1 cellular context compared by ENCODE assay signal in the genomic region with DNA sequence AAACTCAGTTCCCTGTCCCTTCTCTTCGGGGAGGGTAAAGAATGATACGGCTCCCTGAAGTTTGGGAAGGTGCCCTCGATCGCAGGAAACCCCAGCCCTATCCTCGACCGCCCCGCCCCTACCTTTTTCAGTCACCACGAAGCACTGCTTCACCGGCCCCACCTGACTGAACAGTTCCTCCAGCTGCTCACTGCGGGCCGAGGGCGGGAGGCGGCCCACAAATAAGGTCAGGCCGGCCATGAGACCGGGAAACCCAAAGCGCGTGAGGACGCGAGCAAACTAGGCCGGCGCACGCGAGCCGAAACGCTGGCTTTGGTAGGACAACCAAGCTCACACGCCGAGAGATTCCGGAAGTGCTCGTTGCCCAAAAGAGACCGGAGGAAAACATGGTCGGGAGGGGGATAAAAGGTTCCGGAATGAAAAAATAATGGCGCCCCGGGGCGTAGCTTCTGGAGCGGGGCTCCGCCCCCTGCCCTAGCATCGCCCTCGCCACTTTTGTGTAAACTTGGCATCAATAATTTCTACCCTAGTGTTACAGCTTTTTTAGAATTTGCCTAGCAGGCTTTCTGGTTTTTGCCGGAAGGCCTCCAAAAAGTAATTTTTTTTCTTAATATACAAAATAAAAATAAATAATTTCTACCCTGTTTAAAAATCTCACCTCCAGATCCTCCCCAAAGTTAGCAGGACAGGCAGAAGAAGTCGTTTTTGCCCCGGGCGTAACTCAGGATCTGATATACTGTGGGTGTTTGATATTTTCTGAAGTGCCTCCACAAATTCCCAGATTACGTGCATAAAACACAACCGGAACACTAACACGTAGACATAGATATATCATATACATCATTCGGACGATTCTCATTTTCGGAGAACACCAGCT.
TF ChIP-seq lines count a peak whose summit lies in the region.

A gene with protein sequence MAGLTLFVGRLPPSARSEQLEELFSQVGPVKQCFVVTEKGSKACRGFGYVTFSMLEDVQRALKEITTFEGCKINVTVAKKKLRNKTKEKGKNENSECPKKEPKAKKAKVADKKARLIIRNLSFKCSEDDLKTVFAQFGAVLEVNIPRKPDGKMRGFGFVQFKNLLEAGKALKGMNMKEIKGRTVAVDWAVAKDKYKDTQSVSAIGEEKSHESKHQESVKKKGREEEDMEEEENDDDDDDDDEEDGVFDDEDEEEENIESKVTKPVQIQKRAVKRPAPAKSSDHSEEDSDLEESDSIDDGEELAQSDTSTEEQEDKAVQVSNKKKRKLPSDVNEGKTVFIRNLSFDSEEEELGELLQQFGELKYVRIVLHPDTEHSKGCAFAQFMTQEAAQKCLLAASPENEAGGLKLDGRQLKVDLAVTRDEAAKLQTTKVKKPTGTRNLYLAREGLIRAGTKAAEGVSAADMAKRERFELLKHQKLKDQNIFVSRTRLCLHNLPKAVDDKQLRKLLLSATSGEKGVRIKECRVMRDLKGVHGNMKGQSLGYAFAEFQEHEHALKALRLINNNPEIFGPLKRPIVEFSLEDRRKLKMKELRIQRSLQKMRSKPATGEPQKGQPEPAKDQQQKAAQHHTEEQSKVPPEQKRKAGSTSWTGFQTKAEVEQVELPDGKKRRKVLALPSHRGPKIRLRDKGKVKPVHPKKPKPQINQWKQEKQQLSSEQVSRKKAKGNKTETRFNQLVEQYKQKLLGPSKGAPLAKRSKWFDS (minus strand): TSS at position 355 of the 877 bp plus-strand sequence. CDS start 115 bp downstream, at position 240.

TF ChIP-seq in HepG2, 621 proteins besides CTCF, POLR2A, EP300 and RAD21 (continued from another document and continues in another):
- no peak for TF ChIP-seq STAG1 (CRISPR knock-in tag; IDR thresholded peaks at IDR 0.05)
- TF ChIP-seq SIN3B (IDR thresholded peaks at IDR 0.05; ENCODE audit: low read length), result peak; percentile 86
- TF ChIP-seq MBNL3 (CRISPR knock-in tag; conservative IDR thresholded peaks at IDR 0.05), result no peak
- TF ChIP-seq SMARCE1 (IDR thresholded peaks at IDR 0.05; ENCODE audit: borderline replicate concordance), result no peak
- TF ChIP-seq RXRB (CRISPR knock-in tag; IDR thresholded peaks at IDR 0.05; ENCODE audit: borderline replicate concordance), result peak; percentile 94
- TF ChIP-seq KAT7 (CRISPR knock-in tag; IDR thresholded peaks at IDR 0.05; ENCODE audit: borderline replicate concordance), result peak; percentile 97; the same call in 1 of the 2 replicates
- TF ChIP-seq, protein P1, sequence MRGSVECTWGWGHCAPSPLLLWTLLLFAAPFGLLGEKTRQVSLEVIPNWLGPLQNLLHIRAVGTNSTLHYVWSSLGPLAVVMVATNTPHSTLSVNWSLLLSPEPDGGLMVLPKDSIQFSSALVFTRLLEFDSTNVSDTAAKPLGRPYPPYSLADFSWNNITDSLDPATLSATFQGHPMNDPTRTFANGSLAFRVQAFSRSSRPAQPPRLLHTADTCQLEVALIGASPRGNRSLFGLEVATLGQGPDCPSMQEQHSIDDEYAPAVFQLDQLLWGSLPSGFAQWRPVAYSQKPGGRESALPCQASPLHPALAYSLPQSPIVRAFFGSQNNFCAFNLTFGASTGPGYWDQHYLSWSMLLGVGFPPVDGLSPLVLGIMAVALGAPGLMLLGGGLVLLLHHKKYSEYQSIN (CRISPR knock-in tag; IDR thresholded peaks at IDR 0.05; ENCODE audit: borderline replicate concordance), result no peak
- peak; percentile 86 for TF ChIP-seq ZBTB8A (CRISPR knock-in tag; IDR thresholded peaks at IDR 0.05; ENCODE audit: borderline replicate concordance, low read depth)
- TF ChIP-seq SMAD9 (CRISPR knock-in tag; IDR thresholded peaks at IDR 0.05), result peak; percentile 99
- TF ChIP-seq ZNF550 (CRISPR knock-in tag; IDR thresholded peaks at IDR 0.05; ENCODE audit: borderline replicate concordance), result peak; percentile 77; the same call in 1 of the 2 replicates
- TF ChIP-seq GABPB1 (CRISPR knock-in tag; IDR thresholded peaks at IDR 0.05), result peak; percentile 99
- TF ChIP-seq GLI4 (CRISPR knock-in tag; IDR thresholded peaks at IDR 0.05; ENCODE audit: borderline replicate concordance), result peak; percentile 97
- peak; percentile 97 for TF ChIP-seq ZNF570 (CRISPR knock-in tag; IDR thresholded peaks at IDR 0.05; ENCODE audit: borderline replicate concordance)
- TF ChIP-seq, protein P2, sequence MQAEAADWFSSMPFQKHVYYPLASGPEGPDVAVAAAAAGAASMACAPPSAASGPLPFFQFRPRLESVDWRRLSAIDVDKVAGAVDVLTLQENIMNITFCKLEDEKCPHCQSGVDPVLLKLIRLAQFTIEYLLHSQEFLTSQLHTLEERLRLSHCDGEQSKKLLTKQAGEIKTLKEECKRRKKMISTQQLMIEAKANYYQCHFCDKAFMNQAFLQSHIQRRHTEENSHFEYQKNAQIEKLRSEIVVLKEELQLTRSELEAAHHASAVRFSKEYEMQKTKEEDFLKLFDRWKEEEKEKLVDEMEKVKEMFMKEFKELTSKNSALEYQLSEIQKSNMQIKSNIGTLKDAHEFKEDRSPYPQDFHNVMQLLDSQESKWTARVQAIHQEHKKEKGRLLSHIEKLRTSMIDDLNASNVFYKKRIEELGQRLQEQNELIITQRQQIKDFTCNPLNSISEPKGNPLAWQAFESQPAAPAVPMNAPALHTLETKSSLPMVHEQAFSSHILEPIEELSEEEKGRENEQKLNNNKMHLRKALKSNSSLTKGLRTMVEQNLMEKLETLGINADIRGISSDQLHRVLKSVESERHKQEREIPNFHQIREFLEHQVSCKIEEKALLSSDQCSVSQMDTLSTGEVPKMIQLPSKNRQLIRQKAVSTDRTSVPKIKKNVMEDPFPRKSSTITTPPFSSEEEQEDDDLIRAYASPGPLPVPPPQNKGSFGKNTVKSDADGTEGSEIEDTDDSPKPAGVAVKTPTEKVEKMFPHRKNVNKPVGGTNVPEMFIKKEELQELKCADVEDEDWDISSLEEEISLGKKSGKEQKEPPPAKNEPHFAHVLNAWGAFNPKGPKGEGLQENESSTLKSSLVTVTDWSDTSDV (CRISPR knock-in tag; IDR thresholded peaks at IDR 0.05), result peak; percentile 98
- TF ChIP-seq SMARCC2 (IDR thresholded peaks at IDR 0.05), result no peak
- TF ChIP-seq YY1 (IDR thresholded peaks at IDR 0.05; ENCODE audit: insufficient read depth, insufficient replicate concordance, low read depth, low read length), result peak; percentile 95
- peak; percentile 100 for TF ChIP-seq ZNF749 (CRISPR knock-in tag; IDR thresholded peaks at IDR 0.05; ENCODE audit: borderline replicate concordance)
- TF ChIP-seq ZSCAN22 (CRISPR knock-in tag; IDR thresholded peaks at IDR 0.05), result peak; percentile 85; the same call in 1 of the 2 replicates
- peak; percentile 94 for TF ChIP-seq CBX1 (IDR thresholded peaks at IDR 0.05; ENCODE audit: low read depth)
- TF ChIP-seq ZNF207 (IDR thresholded peaks at IDR 0.05; ENCODE audit: borderline replicate concordance), result no peak
- peak; percentile 99 for TF ChIP-seq IKZF4 (CRISPR knock-in tag; IDR thresholded peaks at IDR 0.05; ENCODE audit: borderline replicate concordance, low read depth, not compliant biosample characterization)
- TF ChIP-seq KAT2B (IDR thresholded peaks at IDR 0.05; ENCODE audit: borderline replicate concordance, low read depth, low read length), result no peak
- TF ChIP-seq KMT2A (CRISPR knock-in tag; IDR thresholded peaks at IDR 0.05), result peak; percentile 99
- TF ChIP-seq NCOA2 (CRISPR knock-in tag; IDR thresholded peaks at IDR 0.05), result peak; percentile 85
- 0 out of 2 replicates have a peak, but pooled peaks have one; percentile 75 for TF ChIP-seq ZNF10 (CRISPR knock-in tag; IDR thresholded peaks at IDR 0.05; ENCODE audit: borderline replicate concordance, low read depth)
- TF ChIP-seq HNRNPL (IDR thresholded peaks at IDR 0.05; ENCODE audit: low read depth, low read length), result 0 out of 2 replicates have a peak, but pooled peaks have one; percentile 31
- no peak for TF ChIP-seq CCAR2 (optimal IDR thresholded peaks at IDR 0.05; ENCODE audit: low read depth, low read length)
- TF ChIP-seq, protein P3, sequence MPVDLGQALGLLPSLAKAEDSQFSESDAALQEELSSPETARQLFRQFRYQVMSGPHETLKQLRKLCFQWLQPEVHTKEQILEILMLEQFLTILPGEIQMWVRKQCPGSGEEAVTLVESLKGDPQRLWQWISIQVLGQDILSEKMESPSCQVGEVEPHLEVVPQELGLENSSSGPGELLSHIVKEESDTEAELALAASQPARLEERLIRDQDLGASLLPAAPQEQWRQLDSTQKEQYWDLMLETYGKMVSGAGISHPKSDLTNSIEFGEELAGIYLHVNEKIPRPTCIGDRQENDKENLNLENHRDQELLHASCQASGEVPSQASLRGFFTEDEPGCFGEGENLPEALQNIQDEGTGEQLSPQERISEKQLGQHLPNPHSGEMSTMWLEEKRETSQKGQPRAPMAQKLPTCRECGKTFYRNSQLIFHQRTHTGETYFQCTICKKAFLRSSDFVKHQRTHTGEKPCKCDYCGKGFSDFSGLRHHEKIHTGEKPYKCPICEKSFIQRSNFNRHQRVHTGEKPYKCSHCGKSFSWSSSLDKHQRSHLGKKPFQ (CRISPR knock-in tag; IDR thresholded peaks at IDR 0.05; ENCODE audit: insufficient replicate concordance), result peak; percentile 90
- TF ChIP-seq, protein P4, sequence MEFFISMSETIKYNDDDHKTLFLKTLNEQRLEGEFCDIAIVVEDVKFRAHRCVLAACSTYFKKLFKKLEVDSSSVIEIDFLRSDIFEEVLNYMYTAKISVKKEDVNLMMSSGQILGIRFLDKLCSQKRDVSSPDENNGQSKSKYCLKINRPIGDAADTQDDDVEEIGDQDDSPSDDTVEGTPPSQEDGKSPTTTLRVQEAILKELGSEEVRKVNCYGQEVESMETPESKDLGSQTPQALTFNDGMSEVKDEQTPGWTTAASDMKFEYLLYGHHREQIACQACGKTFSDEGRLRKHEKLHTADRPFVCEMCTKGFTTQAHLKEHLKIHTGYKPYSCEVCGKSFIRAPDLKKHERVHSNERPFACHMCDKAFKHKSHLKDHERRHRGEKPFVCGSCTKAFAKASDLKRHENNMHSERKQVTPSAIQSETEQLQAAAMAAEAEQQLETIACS (CRISPR knock-in tag; IDR thresholded peaks at IDR 0.05), result peak; percentile 62
- TF ChIP-seq ZNF775 (CRISPR knock-in tag; IDR thresholded peaks at IDR 0.05; ENCODE audit: borderline replicate concordance), result peak; percentile 97
- TF ChIP-seq HHEX (CRISPR knock-in tag; IDR thresholded peaks at IDR 0.05), result no peak
- peak; percentile 100 for TF ChIP-seq SMYD3 (CRISPR knock-in tag; IDR thresholded peaks at IDR 0.05)
- peak; percentile 98 for TF ChIP-seq HIVEP1 (CRISPR knock-in tag; IDR thresholded peaks at IDR 0.05)
- peak; percentile 99 for TF ChIP-seq ZNF138 (CRISPR knock-in tag; IDR thresholded peaks at IDR 0.05; ENCODE audit: low read depth)
- peak; percentile 100 for TF ChIP-seq ZNF224 (CRISPR knock-in tag; IDR thresholded peaks at IDR 0.05)
- peak; percentile 98 for TF ChIP-seq MYC (CRISPR knock-in tag; IDR thresholded peaks at IDR 0.05; ENCODE audit: borderline replicate concordance)
- TF ChIP-seq, protein P5, sequence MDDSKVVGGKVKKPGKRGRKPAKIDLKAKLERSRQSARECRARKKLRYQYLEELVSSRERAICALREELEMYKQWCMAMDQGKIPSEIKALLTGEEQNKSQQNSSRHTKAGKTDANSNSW (CRISPR knock-in tag; IDR thresholded peaks at IDR 0.05; ENCODE audit: borderline replicate concordance), result peak; percentile 98
- 0 out of 2 replicates have a peak, but pooled peaks have one; percentile 78 for TF ChIP-seq STAT5B (CRISPR knock-in tag; IDR thresholded peaks at IDR 0.05)
- TF ChIP-seq CCDC6 (CRISPR knock-in tag; IDR thresholded peaks at IDR 0.05), result peak; percentile 100
- TF ChIP-seq, protein P6, sequence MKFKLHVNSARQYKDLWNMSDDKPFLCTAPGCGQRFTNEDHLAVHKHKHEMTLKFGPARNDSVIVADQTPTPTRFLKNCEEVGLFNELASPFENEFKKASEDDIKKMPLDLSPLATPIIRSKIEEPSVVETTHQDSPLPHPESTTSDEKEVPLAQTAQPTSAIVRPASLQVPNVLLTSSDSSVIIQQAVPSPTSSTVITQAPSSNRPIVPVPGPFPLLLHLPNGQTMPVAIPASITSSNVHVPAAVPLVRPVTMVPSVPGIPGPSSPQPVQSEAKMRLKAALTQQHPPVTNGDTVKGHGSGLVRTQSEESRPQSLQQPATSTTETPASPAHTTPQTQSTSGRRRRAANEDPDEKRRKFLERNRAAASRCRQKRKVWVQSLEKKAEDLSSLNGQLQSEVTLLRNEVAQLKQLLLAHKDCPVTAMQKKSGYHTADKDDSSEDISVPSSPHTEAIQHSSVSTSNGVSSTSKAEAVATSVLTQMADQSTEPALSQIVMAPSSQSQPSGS (CRISPR knock-in tag; IDR thresholded peaks at IDR 0.05), result peak; percentile 97
- TF ChIP-seq DMAP1 (CRISPR knock-in tag; IDR thresholded peaks at IDR 0.05), result peak; percentile 98
- TF ChIP-seq FOXK1 (CRISPR knock-in tag; IDR thresholded peaks at IDR 0.05; ENCODE audit: borderline replicate concordance, low read depth), result peak; percentile 96
- TF ChIP-seq, protein P7, sequence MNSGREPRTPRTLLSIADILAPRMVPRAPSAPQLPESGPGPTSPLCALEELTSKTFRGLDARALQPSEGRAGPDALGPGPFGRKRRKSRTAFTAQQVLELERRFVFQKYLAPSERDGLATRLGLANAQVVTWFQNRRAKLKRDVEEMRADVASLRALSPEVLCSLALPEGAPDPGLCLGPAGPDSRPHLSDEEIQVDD (CRISPR knock-in tag; IDR thresholded peaks at IDR 0.05; ENCODE audit: borderline replicate concordance), result peak; percentile 98; the same call in 1 of the 2 replicates
- peak; percentile 83 for TF ChIP-seq ETV5 (CRISPR knock-in tag; IDR thresholded peaks at IDR 0.05; ENCODE audit: borderline replicate concordance)
- TF ChIP-seq, protein P8, sequence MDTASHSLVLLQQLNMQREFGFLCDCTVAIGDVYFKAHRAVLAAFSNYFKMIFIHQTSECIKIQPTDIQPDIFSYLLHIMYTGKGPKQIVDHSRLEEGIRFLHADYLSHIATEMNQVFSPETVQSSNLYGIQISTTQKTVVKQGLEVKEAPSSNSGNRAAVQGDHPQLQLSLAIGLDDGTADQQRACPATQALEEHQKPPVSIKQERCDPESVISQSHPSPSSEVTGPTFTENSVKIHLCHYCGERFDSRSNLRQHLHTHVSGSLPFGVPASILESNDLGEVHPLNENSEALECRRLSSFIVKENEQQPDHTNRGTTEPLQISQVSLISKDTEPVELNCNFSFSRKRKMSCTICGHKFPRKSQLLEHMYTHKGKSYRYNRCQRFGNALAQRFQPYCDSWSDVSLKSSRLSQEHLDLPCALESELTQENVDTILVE (CRISPR knock-in tag; IDR thresholded peaks at IDR 0.05), result peak; percentile 95
